2 cellular contexts compared by ENCODE assay signal in genomic region chr18:36335476-36336279, GRCh38.
TF ChIP-seq lines count a peak whose summit lies in the region.

No MANE protein-coding gene starts in this region.

TF ChIP-seq in HCT116, 20 proteins besides CTCF, POLR2A, EP300 and RAD21:
- no peak for TF ChIP-seq YY1 (IDR thresholded peaks at IDR 0.05; ENCODE audit: extremely low read depth, insufficient replicate concordance, low read depth, low read length)
- no peak for TF ChIP-seq EGR1 (IDR thresholded peaks at IDR 0.05; ENCODE audit: low read depth)
- no peak for TF ChIP-seq TCF7L2 (IDR thresholded peaks at IDR 0.05; ENCODE audit: borderline replicate concordance, extremely low read depth, insufficient read depth, insufficient read length)
- no peak for TF ChIP-seq CBX3 (IDR thresholded peaks at IDR 0.05; ENCODE audit: low read depth)
- TF ChIP-seq, protein P1, sequence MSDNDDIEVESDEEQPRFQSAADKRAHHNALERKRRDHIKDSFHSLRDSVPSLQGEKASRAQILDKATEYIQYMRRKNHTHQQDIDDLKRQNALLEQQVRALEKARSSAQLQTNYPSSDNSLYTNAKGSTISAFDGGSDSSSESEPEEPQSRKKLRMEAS (IDR thresholded peaks at IDR 0.05): no peak
- no peak for TF ChIP-seq REST (IDR thresholded peaks at IDR 0.05; ENCODE audit: low read depth)
- TF ChIP-seq, protein P2, sequence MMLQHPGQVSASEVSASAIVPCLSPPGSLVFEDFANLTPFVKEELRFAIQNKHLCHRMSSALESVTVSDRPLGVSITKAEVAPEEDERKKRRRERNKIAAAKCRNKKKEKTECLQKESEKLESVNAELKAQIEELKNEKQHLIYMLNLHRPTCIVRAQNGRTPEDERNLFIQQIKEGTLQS (IDR thresholded peaks at IDR 0.05): no peak
- TF ChIP-seq JUND (IDR thresholded peaks at IDR 0.05): no peak
- TF ChIP-seq SP1 (IDR thresholded peaks at IDR 0.05; ENCODE audit: low read depth): no peak

TF ChIP-seq in H1, 55 proteins besides CTCF, POLR2A, EP300 and RAD21:
- TF ChIP-seq HDAC2 (IDR thresholded peaks at IDR 0.05; ENCODE audit: borderline replicate concordance in 1 of 2, low read depth in 2 of 2, low read length in 2 of 2) (no peak), EZH2 (IDR thresholded peaks at IDR 0.05; ENCODE audit: low read depth, low read length, severe bottlenecking) (no peak), KDM1A (IDR thresholded peaks at IDR 0.05; ENCODE audit: borderline replicate concordance, low read length) (no peak), BACH1 (IDR thresholded peaks at IDR 0.05; ENCODE audit: low read length) (no peak), SIX5 (IDR thresholded peaks at IDR 0.05; ENCODE audit: low read depth, low read length) (no peak), KDM4A (IDR thresholded peaks at IDR 0.05; ENCODE audit: low read depth, low read length, severe bottlenecking) (no peak), CBX5 (IDR thresholded peaks at IDR 0.05; ENCODE audit: low read depth, low read length) (no peak), CHD2 (IDR thresholded peaks at IDR 0.05; ENCODE audit: low read length) (no peak), ASH2L (IDR thresholded peaks at IDR 0.05; ENCODE audit: low read length) (no peak), POLR2AphosphoS5 (IDR thresholded peaks at IDR 0.05; ENCODE audit: low read depth, low read length) (no peak), USF2 (IDR thresholded peaks at IDR 0.05; ENCODE audit: low read length) (no peak), CTBP2 (IDR thresholded peaks at IDR 0.05; ENCODE audit: borderline replicate concordance, insufficient read depth, insufficient read length, low read length) (no peak), POU5F1 (IDR thresholded peaks at IDR 0.05; ENCODE audit: low read depth, low read length) (no peak), BCL11A (IDR thresholded peaks at IDR 0.05; ENCODE audit: low read depth in 2 of 2, low read length in 2 of 2) (no peak)
- TF ChIP-seq, protein P3, sequence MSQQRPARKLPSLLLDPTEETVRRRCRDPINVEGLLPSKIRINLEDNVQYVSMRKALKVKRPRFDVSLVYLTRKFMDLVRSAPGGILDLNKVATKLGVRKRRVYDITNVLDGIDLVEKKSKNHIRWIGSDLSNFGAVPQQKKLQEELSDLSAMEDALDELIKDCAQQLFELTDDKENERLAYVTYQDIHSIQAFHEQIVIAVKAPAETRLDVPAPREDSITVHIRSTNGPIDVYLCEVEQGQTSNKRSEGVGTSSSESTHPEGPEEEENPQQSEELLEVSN (IDR thresholded peaks at IDR 0.05): no peak
- TF ChIP-seq, protein P2 (IDR thresholded peaks at IDR 0.05; ENCODE audit: insufficient read depth, low read depth, low read length): no peak
